ENCODE assay signal across 16 cellular contexts in genomic region chr5:136032564-136032963, GRCh38. TPM values are rescaled to one million over a fixed set of nuclear protein-coding genes. Genes with fewer than 3 reads are reported as not detected.
DNase-seq lines count a peak whose midpoint lies in the region; ATAC-seq and TF ChIP-seq lines count a peak whose summit lies in the region.
"Had no signal": no experiment of that assay in that cellular context is flagged by ENCODE, and none has a peak within 500 bp of the region (broad histone marks: within the 10 kb centered on the region; RNA-seq: fewer than 3 reads in every experiment).

No MANE protein-coding gene starts in this region.

- TF ChIP-seq CTCF in Loucy (conservative IDR thresholded peaks at IDR 0.05; ENCODE audit: low read length): no peak
- TF ChIP-seq CTCF in cardiac fibroblast (IDR thresholded peaks at IDR 0.05; ENCODE audit: low read depth, low read length): no peak

- H3K9me3 ChIP-seq in Loucy (ENCODE audit: insufficient read depth, low read depth, low read length): no peaks in the 10 kb centered on the region
- H3K9me3 ChIP-seq: body of pancreas had no signal

- H4K20me1 ChIP-seq in Loucy (ENCODE audit: insufficient read depth, low read length, poor library complexity, severe bottlenecking): no peaks in the 10 kb centered on the region

- H3F3A ChIP-seq in Loucy (ENCODE audit: low read depth): peaks cover 5% of the 10 kb centered on the region; the same call in 1 of the 2 replicates

- no peaks in the 10 kb centered on the region for H3K36me3 Mint-ChIP-seq in activated naive CD8-positive, alpha-beta T cell treated with anti-CD3 and anti-CD28 coated beads, Interleukin-2, amount 50 U/mL, for 24 hours (ENCODE audit: low read depth)

- peaks cover 44% of the 10 kb centered on the region for H3K4me1 ChIP-seq in Loucy (ENCODE audit: insufficient read depth, low read length, poor library complexity, severe bottlenecking)

- H3K9me2 ChIP-seq in Loucy (replicated peaks; ENCODE audit: low read depth, low read length): no peaks in the 10 kb centered on the region

- DNase-seq in AG20443 (ENCODE audit: low spot score) (peak; percentile 75), cardiac fibroblast (ENCODE audit: low read depth in 2 of 2) (peak; percentile 84 to 96), myocyte (ENCODE audit: low read depth) (peak; percentile 25), pons (ENCODE audit: low spot score) (no peak)
- no peak for DNase-seq in activated CD8-positive, alpha-beta memory T cell treated with anti-CD3 and anti-CD28 coated beads, Interleukin-2, amount 50 U/mL, for 48 hours
- DNase-seq in activated naive CD8-positive, alpha-beta T cell treated with anti-CD3 and anti-CD28 coated beads, Interleukin-2, amount 50 U/mL, for 24 hours: no peak
- DNase-seq: activated B cell treated with CpG ODN at 0.5 μM for 24 hours; activated T-cell treated with anti-CD3 and anti-CD28 coated beads, Interleukin-2, amount 50 U/mL, for 24 hours; body of pancreas; foreskin melanocyte; left colon; NCI-H446; SHP77 treated with DMSO at 0.1 percent for 48 hours; stimulated activated CD4-positive, alpha-beta T cell treated with anti-CD3 and anti-CD28 coated beads, Interleukin-15, amount 100 ng/mL, for 24 hours had no signal

- H3K79me2 ChIP-seq in Loucy (ENCODE audit: insufficient read depth, low read length): no peaks in the 10 kb centered on the region

- H3K4me3 ChIP-seq in Loucy (ENCODE audit: low read length, poor library complexity, severe bottlenecking) (no peak overlapping the region), cardiac fibroblast (replicated peaks in 1 of 2; ENCODE audit: low read depth in 2 of 2, low read length in 2 of 2) (no peak overlapping the region)
- H3K4me3 ChIP-seq: body of pancreas had no signal

- H3K9ac ChIP-seq in Loucy (ENCODE audit: low read depth, low read length, poor library complexity, severe bottlenecking): no peak overlapping the region

- no peaks in the 10 kb centered on the region for H3K9me3 Mint-ChIP-seq in activated naive CD8-positive, alpha-beta T cell treated with anti-CD3 and anti-CD28 coated beads, Interleukin-2, amount 50 U/mL, for 24 hours
- H3K9me3 Mint-ChIP-seq: activated B cell treated with CpG ODN at 0.5 μM for 24 hours; activated T-cell treated with anti-CD3 and anti-CD28 coated beads, Interleukin-2, amount 50 U/mL, for 24 hours had no signal

- peaks cover 18% of the 10 kb centered on the region for H3K4me1 Mint-ChIP-seq in activated naive CD8-positive, alpha-beta T cell treated with anti-CD3 and anti-CD28 coated beads, Interleukin-2, amount 50 U/mL, for 24 hours

- H3K4me2 ChIP-seq in Loucy (ENCODE audit: low read depth, low read length, poor library complexity, severe bottlenecking): peak overlapping the region; percentile 37

- ATAC-seq in activated naive CD8-positive, alpha-beta T cell treated with anti-CD3 and anti-CD28 coated beads, Interleukin-2, amount 50 U/mL, for 24 hours: no peak
- no peak for ATAC-seq in GM21786 (IDR thresholded peaks at IDR 0.05; ENCODE audit: unreplicated experiment)
- ATAC-seq: body of pancreas, left colon had no signal

- H3K36me3 ChIP-seq in Loucy (ENCODE audit: insufficient read depth, low read length): no peaks in the 10 kb centered on the region

- H3K27me3 ChIP-seq in Loucy (ENCODE audit: insufficient read depth, low read length, poor library complexity, severe bottlenecking): no peaks in the 10 kb centered on the region

- no peak overlapping the region for H3K4me3 Mint-ChIP-seq in activated naive CD8-positive, alpha-beta T cell treated with anti-CD3 and anti-CD28 coated beads, Interleukin-2, amount 50 U/mL, for 24 hours
- H3K4me3 Mint-ChIP-seq: activated B cell treated with CpG ODN at 0.5 μM for 24 hours; activated T-cell treated with anti-CD3 and anti-CD28 coated beads, Interleukin-2, amount 50 U/mL, for 24 hours had no signal

- no peak overlapping the region for H2AFZ ChIP-seq in Loucy (ENCODE audit: low read length)

- no peak overlapping the region for H3K27ac Mint-ChIP-seq in activated naive CD8-positive, alpha-beta T cell treated with anti-CD3 and anti-CD28 coated beads, Interleukin-2, amount 50 U/mL, for 24 hours
- H3K27ac Mint-ChIP-seq: activated B cell treated with CpG ODN at 0.5 μM for 24 hours; activated T-cell treated with anti-CD3 and anti-CD28 coated beads, Interleukin-2, amount 50 U/mL, for 24 hours had no signal

- peaks cover 6% of the 10 kb centered on the region for H3K27me3 Mint-ChIP-seq in activated naive CD8-positive, alpha-beta T cell treated with anti-CD3 and anti-CD28 coated beads, Interleukin-2, amount 50 U/mL, for 24 hours

RNA-seq across cellular contexts. Expression of gene TGFBI, which starts 3.8 kb away (rescaled TPM):
- total RNA-seq in myocyte: 758 and 1,068 TPM in 2 replicates
- 508 TPM for polyA plus RNA-seq in myocyte (2012)

Comparison
In these comparisons a context has a peak if more than half of its experiments do, and no peak if none do; other contexts are left out.
1. DNase-seq: peak in AG20443 (single experiment), cardiac fibroblast (2 of 2) and myocyte (single experiment); none in activated CD8-positive, alpha-beta memory T cell treated with anti-CD3 and anti-CD28 coated beads, Interleukin-2, amount 50 U/mL, for 48 hours (single experiment), activated naive CD8-positive, alpha-beta T cell treated with anti-CD3 and anti-CD28 coated beads, Interleukin-2, amount 50 U/mL, for 24 hours (single experiment) and pons (single experiment).